In genomic region chr1:151036356-151036755, GRCh38 we compare ENCODE assay signal across 20 cellular contexts. TPM values are rescaled to one million over a fixed set of nuclear protein-coding genes. Genes with fewer than 3 reads are reported as not detected.
DNase-seq lines count a peak whose midpoint lies in the region; ATAC-seq, FAIRE-seq and TF ChIP-seq lines count a peak whose summit lies in the region.
"Had no signal": no experiment of that assay in that cellular context is flagged by ENCODE, and none has a peak within 500 bp of the region (broad histone marks: within the 10 kb centered on the region; RNA-seq: fewer than 3 reads in every experiment).

BNIPL (plus strand) TSS chr1:151036586; CDS start chr1:151036726, 140 bp downstream.

- ATAC-seq in activated naive CD4-positive, alpha-beta T cell treated with anti-CD3 and anti-CD28 coated beads, Interleukin-2, amount 50 U/mL, for 72 hours = no peak
- ATAC-seq in lower lobe of right lung = peak; percentile 78 to 83
- ATAC-seq: A549 had no signal

- H3K9me3 ChIP-seq in lower lobe of right lung = no peaks in the 10 kb centered on the region
- H3K9me3 ChIP-seq: A549, uterus had no signal

- no peaks in the 10 kb centered on the region for H3K4me1 ChIP-seq in lower lobe of right lung
- H3K4me1 ChIP-seq: A549, uterus had no signal

- H3K36me3 ChIP-seq in bronchial epithelial cell (ENCODE audit: control insufficient read depth, insufficient read depth, low read length) (peaks cover 2% of the 10 kb centered on the region), lower lobe of right lung (peaks cover 32% of the 10 kb centered on the region)
- H3K36me3 ChIP-seq: uterus had no signal

- H3K9me3 Mint-ChIP-seq in activated naive CD4-positive, alpha-beta T cell treated with anti-CD3 and anti-CD28 coated beads, Interleukin-2, amount 50 U/mL, for 72 hours = no peaks in the 10 kb centered on the region
- H3K9me3 Mint-ChIP-seq in type B pancreatic cell = peaks cover 4% of the 10 kb centered on the region
- H3K9me3 Mint-ChIP-seq: activated T-helper 1 cell treated with anti-CD3 and anti-CD28 coated beads, Interleukin-12 subunit alpha, Interleukin-12 subunit beta, Interleukin-2, Interleukin-4 antibody, amounts not matched to agents 30 ng/mL and 10 ng/mL and 1 ng/mL, durations not matched to agents 14 hours and 24 hours and 36 hours had no signal

- FAIRE-seq in bronchial epithelial cell (lab: Jason Lieb, UNC) = no peak
- FAIRE-seq: A549, GM19239, islet of Langerhans, small intestine had no signal

- no peaks in the 10 kb centered on the region for H3K27me3 ChIP-seq in bronchial epithelial cell (ENCODE audit: control insufficient read depth, insufficient read depth, low read length)
- no peaks in the 10 kb centered on the region for H3K27me3 ChIP-seq in lower lobe of right lung (ENCODE audit: low read depth)
- H3K27me3 ChIP-seq: uterus had no signal

- H3K27ac Mint-ChIP-seq in activated naive CD4-positive, alpha-beta T cell treated with anti-CD3 and anti-CD28 coated beads, Interleukin-2, amount 50 U/mL, for 72 hours = peak within 1 kb of the TSS; percentile 65 to 79
- peak within 1 kb of the TSS; percentile 97 for H3K27ac Mint-ChIP-seq in type B pancreatic cell
- H3K27ac Mint-ChIP-seq: activated T-helper 1 cell treated with anti-CD3 and anti-CD28 coated beads, Interleukin-12 subunit alpha, Interleukin-12 subunit beta, Interleukin-2, Interleukin-4 antibody, amounts not matched to agents 30 ng/mL and 10 ng/mL and 1 ng/mL, durations not matched to agents 14 hours and 24 hours and 36 hours had no signal

- no peaks in the 10 kb centered on the region for H3K27me3 Mint-ChIP-seq in type B pancreatic cell

- intact Hi-C loops in lower lobe of right lung (cut with DNase I) = no loop called here

- H3K4me1 Mint-ChIP-seq in type B pancreatic cell (ENCODE audit: unreplicated experiment) = peaks cover 5% of the 10 kb centered on the region

- TF ChIP-seq CTCF in bronchial epithelial cell (IDR thresholded peaks at IDR 0.05; ENCODE audit: insufficient read depth, low read length, severe bottlenecking) (no peak), lower lobe of right lung (IDR thresholded peaks at IDR 0.05) (no peak), type B pancreatic cell (conservative IDR thresholded peaks at IDR 0.05) (no peak)

- H3K36me3 Mint-ChIP-seq in activated naive CD4-positive, alpha-beta T cell treated with anti-CD3 and anti-CD28 coated beads, Interleukin-2, amount 50 U/mL, for 72 hours = peaks cover 8 to 12% of the 10 kb centered on the region in 2 donors
- peaks cover 33% of the 10 kb centered on the region for H3K36me3 Mint-ChIP-seq in type B pancreatic cell

- no peak for DNase-seq in activated naive CD4-positive, alpha-beta T cell treated with anti-CD3 and anti-CD28 coated beads, Interleukin-2, amount 50 U/mL, for 72 hours (ENCODE audit: low spot score in 2 of 2)
- DNase-seq in activated naive CD4-positive, alpha-beta T cell treated with Interleukin-2 at 50 U/mL for 16 hours = no peak
- DNase-seq in bronchial epithelial cell (ENCODE audit: low read depth) (peak; percentile 54), lower lobe of right lung (no peak), type B pancreatic cell (ENCODE audit: extremely low spot score, unreplicated experiment) (no peak), T-helper 2 cell (no peak), 8988T (no peak), NCI-H1436 treated with DMSO at 0.1 percent for 48 hours (lab: John Stamatoyannopoulos, UW) (no peak)
- DNase-seq: activated CD8-positive, alpha-beta memory T cell treated with anti-CD3 and anti-CD28 coated beads for 24 hours; amygdala; NCI-H2081 treated with DMSO at 0.1 percent for 48 hours; NCI-H748 treated with DMSO at 0.1 percent for 48 hours; small intestine; uterus had no signal

- H3K4me3 ChIP-seq in bronchial epithelial cell (ENCODE audit: low read depth, low read length) (peak within 1 kb of the TSS; percentile 29), lower lobe of right lung (peak within 1 kb of the TSS; percentile 18)
- H3K4me3 ChIP-seq: A549, uterus had no signal

- H3K4me3 Mint-ChIP-seq in type B pancreatic cell = peak within 1 kb of the TSS; percentile 91
- H3K4me3 Mint-ChIP-seq: activated T-helper 1 cell treated with anti-CD3 and anti-CD28 coated beads, Interleukin-12 subunit alpha, Interleukin-12 subunit beta, Interleukin-2, Interleukin-4 antibody, amounts not matched to agents 30 ng/mL and 10 ng/mL and 1 ng/mL, durations not matched to agents 14 hours and 24 hours and 36 hours; CD14-positive monocyte had no signal

- no peak within 1 kb of the TSS for H3K27ac ChIP-seq in lower lobe of right lung
- H3K27ac ChIP-seq: A549, epithelial cell of prostate, uterus had no signal

RNA-seq across cellular contexts. Expression of gene BNIPL, which starts in this region (rescaled TPM):
- 1 to 10 TPM in 1 of 2 donors, under 1 TPM in 1; 0.89 to 3.1 TPM for total RNA-seq in activated naive CD4-positive, alpha-beta T cell treated with anti-CD3 and anti-CD28 coated beads, Interleukin-2, amount 50 U/mL, for 72 hours
- total RNA-seq in bronchial epithelial cell (4.7 and 68.1 TPM in 2 replicates), lower lobe of right lung (8.2 TPM), type B pancreatic cell (ENCODE audit: low replicate concordance) (27.7 and 70.3 TPM in 2 replicates)

Comparison
In these comparisons a context has a peak if more than half of its experiments do, and no peak if none do; other contexts are left out.
1. ATAC-seq: peak in lower lobe of right lung (2 of 2); none in activated naive CD4-positive, alpha-beta T cell treated with anti-CD3 and anti-CD28 coated beads, Interleukin-2, amount 50 U/mL, for 72 hours (0 of 2).